ENCODE assay signal across 31 cellular contexts in the genomic region with DNA sequence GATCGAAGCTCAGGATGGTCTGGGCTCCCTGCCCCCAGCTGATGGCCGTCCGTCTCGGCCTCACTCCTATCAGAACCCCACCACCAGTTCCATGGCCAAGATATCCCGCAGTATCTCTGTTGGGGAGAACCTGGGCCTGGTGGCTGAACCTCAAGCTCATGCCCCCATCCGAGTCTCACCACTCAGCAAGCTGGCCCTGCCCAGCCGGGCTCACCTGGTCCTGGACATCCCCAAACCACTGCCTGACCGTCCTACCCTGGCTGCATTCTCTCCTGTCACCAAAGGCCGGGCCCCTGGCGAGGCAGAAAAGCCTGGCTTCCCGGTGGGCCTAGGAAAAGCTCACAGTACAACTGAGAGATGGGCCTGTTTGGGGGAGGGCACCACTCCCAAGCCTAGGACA.
"Had no signal": no experiment of that assay in that cellular context is flagged by ENCODE, and none has a peak within 500 bp of the region (broad histone marks: within the 10 kb centered on the region; RNA-seq: fewer than 3 reads in every experiment).

No MANE protein-coding gene starts in this region.

- H3K27me3 ChIP-seq: brain microvascular endothelial cell, dorsolateral prefrontal cortex had no signal

- H3K36me3 ChIP-seq: WERI-Rb-1 had no signal

- H3K36me3 Mint-ChIP-seq: activated naive CD8-positive, alpha-beta T cell had no signal

- H3K27ac Mint-ChIP-seq: activated B cell treated with CpG ODN at 0.5 μM for 24 hours; activated CD8-positive, alpha-beta T cell treated with anti-CD3 and anti-CD28 coated beads for 36 hours; activated naive CD8-positive, alpha-beta T cell; activated T-helper 17 cell treated with anti-CD3 and anti-CD28 coated beads, Interleukin-2, amount 50 U/mL, for 72 hours; dendritic cell treated with granulocyte-macrophage colony-stimulating factor and Interleukin-4, amounts not matched to agents 40 ng/mL and 50 ng/mL, for 4 days; endodermal cell; T-cell; T-helper 1 cell treated with Interleukin-12 subunit alpha and Interleukin-12 subunit beta and Interleukin-4 antibody, amounts not matched to agents 30 μg/mL and 1 μg/mL, for 36 hours; T-helper 2 cell treated with Interferon-gamma antibody and Interleukin-4, amounts not matched to agents 5 μg/mL and 100 μg/mL, for 36 hours had no signal

- H3K4me1 Mint-ChIP-seq: activated T-helper 17 cell treated with anti-CD3 and anti-CD28 coated beads, Interleukin-2, amount 50 U/mL, for 72 hours had no signal

- H3K27ac ChIP-seq: brain microvascular endothelial cell, coronary artery, WERI-Rb-1 had no signal

- DNase-seq: activated B cell treated with CpG ODN at 0.5 μM for 24 hours; activated CD4-positive, alpha-beta T cell treated with anti-CD3 and anti-CD28 coated beads for 48 hours; activated CD4-positive, alpha-beta T cell treated with anti-CD3 and anti-CD28 coated beads, Interleukin-2, amount 50 U/mL, for 1 hour; activated CD4-positive, alpha-beta T cell treated with anti-CD3 and anti-CD28 coated beads, Interleukin-2, amount 50 U/mL, for 48 hours; activated CD8-positive, alpha-beta memory T cell treated with anti-CD3 and anti-CD28 coated beads for 24 hours; activated CD8-positive, alpha-beta T cell treated with anti-CD3 and anti-CD28 coated beads for 36 hours; activated effector memory CD4-positive, alpha-beta T cell treated with Interleukin-2 at 50 U/mL for 16 hours; activated gamma-delta T cell treated with Interleukin-2 at 50 U/mL for 16 hours; activated naive CD4-positive, alpha-beta T cell treated with anti-CD3 and anti-CD28 coated beads, Interleukin-2, amount 50 U/mL, for 16 hours; activated naive CD4-positive, alpha-beta T cell treated with Interleukin-2 at 50 U/mL for 16 hours; activated T-cell treated with anti-CD3 and anti-CD28 coated beads, Interleukin-2, amount 50 U/mL, for 4 hours; amniotic stem cell; anterior cingulate cortex; brain microvascular endothelial cell; dorsolateral prefrontal cortex; effector memory CD4-positive, alpha-beta T cell; endodermal cell; foreskin fibroblast; SW 1271; T-cell; T1000; WERI-Rb-1 had no signal

- H3K9me3 Mint-ChIP-seq: activated B cell treated with CpG ODN at 0.5 μM for 24 hours; activated CD8-positive, alpha-beta T cell treated with anti-CD3 and anti-CD28 coated beads for 36 hours; activated T-cell treated with anti-CD3 and anti-CD28 coated beads, Interleukin-2, amount 50 U/mL, for 4 hours; activated T-helper 17 cell treated with anti-CD3 and anti-CD28 coated beads, Interleukin-2, amount 50 U/mL, for 72 hours; central memory CD8-positive, alpha-beta T cell; dendritic cell treated with granulocyte-macrophage colony-stimulating factor and Interleukin-4, amounts not matched to agents 40 ng/mL and 50 ng/mL, for 4 days; endodermal cell; T-cell; T-helper 1 cell treated with Interleukin-12 subunit alpha and Interleukin-12 subunit beta and Interleukin-4 antibody, amounts not matched to agents 30 μg/mL and 1 μg/mL, for 36 hours; T-helper 2 cell treated with Interferon-gamma antibody and Interleukin-4, amounts not matched to agents 5 μg/mL and 100 μg/mL, for 36 hours had no signal

- H3K4me3 Mint-ChIP-seq: activated B cell treated with CpG ODN at 0.5 μM for 24 hours; activated CD8-positive, alpha-beta T cell treated with anti-CD3 and anti-CD28 coated beads for 36 hours; activated naive CD8-positive, alpha-beta T cell; activated T-cell treated with anti-CD3 and anti-CD28 coated beads, Interleukin-2, amount 50 U/mL, for 4 hours; activated T-helper 17 cell treated with anti-CD3 and anti-CD28 coated beads, Interleukin-2, amount 50 U/mL, for 72 hours; central memory CD8-positive, alpha-beta T cell; dendritic cell treated with granulocyte-macrophage colony-stimulating factor and Interleukin-4, amounts not matched to agents 40 ng/mL and 50 ng/mL, for 4 days; endodermal cell; T-cell; T-helper 1 cell treated with Interleukin-12 subunit alpha and Interleukin-12 subunit beta and Interleukin-4 antibody, amounts not matched to agents 30 μg/mL and 1 μg/mL, for 36 hours; T-helper 2 cell treated with Interferon-gamma antibody and Interleukin-4, amounts not matched to agents 5 μg/mL and 100 μg/mL, for 36 hours had no signal

- H3K4me3 ChIP-seq: coronary artery, dorsolateral prefrontal cortex had no signal

- ATAC-seq: activated CD4-positive, CD25-positive, alpha-beta regulatory T cell treated with anti-CD3 and anti-CD28 coated beads, Interleukin-2, amount 50 U/mL, for 24 hours; activated CD8-positive, alpha-beta T cell treated with anti-CD3 and anti-CD28 coated beads for 36 hours; activated T-cell treated with anti-CD3 and anti-CD28 coated beads, Interleukin-2, amount 50 U/mL, for 4 hours; activated T-helper 17 cell treated with anti-CD3 and anti-CD28 coated beads, Interleukin-2, amount 50 U/mL, for 72 hours; esophagus mucosa; T-cell had no signal
